ENCODE assay signal across 15 cellular contexts in the genomic region with DNA sequence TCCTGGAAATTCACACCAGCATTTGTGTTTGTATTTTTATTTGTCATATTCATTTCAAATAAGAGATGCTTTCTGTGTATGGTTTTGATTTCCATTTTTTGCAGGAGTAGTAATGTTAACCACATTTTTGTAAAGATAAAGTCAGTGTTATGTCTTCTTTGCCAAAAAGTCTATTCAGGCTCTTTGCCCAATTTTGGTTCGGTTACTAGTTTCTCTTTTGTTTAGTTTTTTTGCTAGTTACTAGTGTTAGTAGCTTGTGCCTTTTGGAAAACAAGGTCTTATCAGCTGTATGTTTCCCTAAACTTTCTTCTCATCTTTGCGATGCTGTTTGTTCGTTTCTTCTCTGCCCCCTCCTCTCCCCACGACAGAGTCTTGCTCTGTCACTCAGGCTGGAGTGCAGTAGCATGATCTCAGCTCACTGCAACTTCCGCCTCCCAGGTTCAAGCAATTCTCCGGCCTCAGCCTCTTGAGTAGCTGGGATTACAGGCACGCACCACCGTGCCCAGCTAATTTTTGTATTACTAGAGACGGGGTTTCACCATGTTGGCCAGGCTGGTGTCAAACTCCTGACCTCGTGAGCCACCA.
DNase-seq lines count a peak whose midpoint lies in the region; ATAC-seq, FAIRE-seq and TF ChIP-seq lines count a peak whose summit lies in the region.
"Had no signal": no experiment of that assay in that cellular context is flagged by ENCODE, and none has a peak within 500 bp of the region (broad histone marks: within the 10 kb centered on the region; RNA-seq: fewer than 3 reads in every experiment).

No MANE protein-coding gene starts in this region.

- CTCF ChIA-PET in activated CD8-positive, alpha-beta memory T cell treated with anti-CD3 and anti-CD28 coated beads, Interleukin-2, amount 10 ng/mL, durations not matched to agents 7 days and 5 days (lab: Charles Lee) = interaction anchor here (1.0 to 2.4 kb wide), 3 partner anchors 10 to 67 kb away, joined by 3 to 10 read pairs (median 3); no protein-coding TSS in a partner anchor
- CTCF ChIA-PET in GM10248 (lab: Yijun Ruan, JAX) = interaction anchor here (1.0 to 2.8 kb wide), 4 partner anchors 8 to 320 kb away, joined by 3 to 16 read pairs (median 4); no protein-coding TSS in a partner anchor

- peaks cover 29% of the 10 kb centered on the region for H3K36me3 Mint-ChIP-seq in activated CD8-positive, alpha-beta memory T cell treated with anti-CD3 and anti-CD28 coated beads, Interleukin-2, amount 10 ng/mL, durations not matched to agents 7 days and 5 days
- peaks cover 30% of the 10 kb centered on the region for H3K36me3 Mint-ChIP-seq in activated T-helper 1 cell treated with anti-CD3 and anti-CD28 coated beads, Interleukin-12 subunit alpha, Interleukin-12 subunit beta, Interleukin-2, Interleukin-4 antibody, amounts not matched to agents 30 ng/mL and 10 ng/mL and 1 ng/mL, durations not matched to agents 14 hours and 24 hours and 36 hours (ENCODE audit: low read depth)

- no peak overlapping the region for H3K9ac ChIP-seq in skeletal muscle satellite cell (ENCODE audit: low read depth, low read length)

- no peak overlapping the region for H3K4me3 Mint-ChIP-seq in activated CD8-positive, alpha-beta memory T cell treated with anti-CD3 and anti-CD28 coated beads, Interleukin-2, amount 10 ng/mL, durations not matched to agents 7 days and 5 days
- H3K4me3 Mint-ChIP-seq in activated T-helper 1 cell treated with anti-CD3 and anti-CD28 coated beads, Interleukin-12 subunit alpha, Interleukin-12 subunit beta, Interleukin-2, Interleukin-4 antibody, amounts not matched to agents 30 ng/mL and 10 ng/mL and 1 ng/mL, durations not matched to agents 14 hours and 24 hours and 36 hours = peak overlapping the region; percentile 39

- peak overlapping the region; percentile 57 for H3K27ac Mint-ChIP-seq in activated CD8-positive, alpha-beta memory T cell treated with anti-CD3 and anti-CD28 coated beads, Interleukin-2, amount 10 ng/mL, durations not matched to agents 7 days and 5 days
- peak overlapping the region; percentile 35 for H3K27ac Mint-ChIP-seq in activated T-helper 1 cell treated with anti-CD3 and anti-CD28 coated beads, Interleukin-12 subunit alpha, Interleukin-12 subunit beta, Interleukin-2, Interleukin-4 antibody, amounts not matched to agents 30 ng/mL and 10 ng/mL and 1 ng/mL, durations not matched to agents 14 hours and 24 hours and 36 hours

- DNase-seq in activated CD8-positive, alpha-beta memory T cell treated with anti-CD3 and anti-CD28 coated beads, Interleukin-2, amount 10 ng/mL, durations not matched to agents 7 days and 5 days = no peak
- DNase-seq in activated CD8-positive, alpha-beta memory T cell treated with anti-CD3 and anti-CD28 coated beads for 24 hours = no peak
- no peak for DNase-seq in activated T-helper 1 cell treated with anti-CD3 and anti-CD28 coated beads, Interleukin-12 subunit alpha, Interleukin-12 subunit beta, Interleukin-2, Interleukin-4 antibody, amounts not matched to agents 30 ng/mL and 10 ng/mL and 1 ng/mL, durations not matched to agents 14 hours and 24 hours and 36 hours (ENCODE audit: low spot score)
- DNase-seq in fibroblast of gingiva (ENCODE audit: low read depth) (peak; percentile 31), RCC 7860 (ENCODE audit: low spot score) (no peak), GM10248 (ENCODE audit: extremely low spot score) (no peak), GOT3 (lab: John Stamatoyannopoulos, UW) (no peak)
- DNase-seq: dermis blood vessel endothelial cell, DMS 273 treated with DMSO at 0.1 percent for 48 hours, mucosa of descending colon, NCI-H146, NCI-H526, T-helper 9 cell, upper lobe of right lung had no signal

- peaks cover 53% of the 10 kb centered on the region for H3K4me1 Mint-ChIP-seq in activated CD8-positive, alpha-beta memory T cell treated with anti-CD3 and anti-CD28 coated beads, Interleukin-2, amount 10 ng/mL, durations not matched to agents 7 days and 5 days
- H3K4me1 Mint-ChIP-seq in activated T-helper 1 cell treated with anti-CD3 and anti-CD28 coated beads, Interleukin-12 subunit alpha, Interleukin-12 subunit beta, Interleukin-2, Interleukin-4 antibody, amounts not matched to agents 30 ng/mL and 10 ng/mL and 1 ng/mL, durations not matched to agents 14 hours and 24 hours and 36 hours (ENCODE audit: low read depth) = peaks cover 60% of the 10 kb centered on the region

- intact Hi-C loops in activated T-helper 1 cell treated with anti-CD3 and anti-CD28 coated beads, Interleukin-12 subunit alpha, Interleukin-12 subunit beta, Interleukin-2, Interleukin-4 antibody, amounts not matched to agents 30 ng/mL and 10 ng/mL and 1 ng/mL, durations not matched to agents 14 hours and 24 hours and 36 hours (cut with micrococcal nuclease) = loop anchor here (2.0 kb wide), 1 partner anchor 37 kb away; no protein-coding TSS in a partner anchor

- H3K4me3 ChIP-seq in skeletal muscle satellite cell (ENCODE audit: low read length) = peak overlapping the region; percentile 22
- H3K4me3 ChIP-seq: mucosa of descending colon, upper lobe of right lung had no signal

- no peaks in the 10 kb centered on the region for H3K27me3 ChIP-seq in skeletal muscle satellite cell (ENCODE audit: control insufficient read depth, insufficient read depth, low read length)
- H3K27me3 ChIP-seq: upper lobe of right lung had no signal

- ATAC-seq in activated CD8-positive, alpha-beta memory T cell treated with anti-CD3 and anti-CD28 coated beads, Interleukin-2, amount 10 ng/mL, durations not matched to agents 7 days and 5 days = no peak
- ATAC-seq: mucosa of descending colon, upper lobe of right lung had no signal

- FAIRE-seq in RCC 7860 (lab: Jason Lieb, UNC) = no peak

- no peak for TF ChIP-seq CTCF in GM10248 (IDR thresholded peaks at IDR 0.05; ENCODE audit: control extremely low read depth, extremely low read depth, low read depth, missing control alignments)

- peaks cover 30% of the 10 kb centered on the region for H3K4me1 ChIP-seq in skeletal muscle satellite cell (ENCODE audit: control insufficient read depth, insufficient read depth, low read length)

- POLR2A ChIA-PET in GM10248 (lab: Yijun Ruan, JAX) = no interaction called here

- no peaks in the 10 kb centered on the region for H3K9me3 ChIP-seq in skeletal muscle satellite cell (replicated peaks; ENCODE audit: low read length)
- H3K9me3 ChIP-seq: mucosa of descending colon, upper lobe of right lung had no signal

- H3K4me2 ChIP-seq in skeletal muscle satellite cell (ENCODE audit: low read length) = peak overlapping the region; percentile 45

- peaks cover 9% of the 10 kb centered on the region for H3K36me3 ChIP-seq in skeletal muscle satellite cell (ENCODE audit: insufficient read depth, low read length)

- no peaks in the 10 kb centered on the region for H3K27me3 Mint-ChIP-seq in activated CD8-positive, alpha-beta memory T cell treated with anti-CD3 and anti-CD28 coated beads, Interleukin-2, amount 10 ng/mL, durations not matched to agents 7 days and 5 days
- H3K27me3 Mint-ChIP-seq in activated T-helper 1 cell treated with anti-CD3 and anti-CD28 coated beads, Interleukin-12 subunit alpha, Interleukin-12 subunit beta, Interleukin-2, Interleukin-4 antibody, amounts not matched to agents 30 ng/mL and 10 ng/mL and 1 ng/mL, durations not matched to agents 14 hours and 24 hours and 36 hours (ENCODE audit: insufficient read depth) = no peaks in the 10 kb centered on the region

- H3K9me3 Mint-ChIP-seq in activated CD8-positive, alpha-beta memory T cell treated with anti-CD3 and anti-CD28 coated beads, Interleukin-2, amount 10 ng/mL, durations not matched to agents 7 days and 5 days (ENCODE audit: low read depth) = no peaks in the 10 kb centered on the region
- no peaks in the 10 kb centered on the region for H3K9me3 Mint-ChIP-seq in activated T-helper 1 cell treated with anti-CD3 and anti-CD28 coated beads, Interleukin-12 subunit alpha, Interleukin-12 subunit beta, Interleukin-2, Interleukin-4 antibody, amounts not matched to agents 30 ng/mL and 10 ng/mL and 1 ng/mL, durations not matched to agents 14 hours and 24 hours and 36 hours
